In the genomic region with DNA sequence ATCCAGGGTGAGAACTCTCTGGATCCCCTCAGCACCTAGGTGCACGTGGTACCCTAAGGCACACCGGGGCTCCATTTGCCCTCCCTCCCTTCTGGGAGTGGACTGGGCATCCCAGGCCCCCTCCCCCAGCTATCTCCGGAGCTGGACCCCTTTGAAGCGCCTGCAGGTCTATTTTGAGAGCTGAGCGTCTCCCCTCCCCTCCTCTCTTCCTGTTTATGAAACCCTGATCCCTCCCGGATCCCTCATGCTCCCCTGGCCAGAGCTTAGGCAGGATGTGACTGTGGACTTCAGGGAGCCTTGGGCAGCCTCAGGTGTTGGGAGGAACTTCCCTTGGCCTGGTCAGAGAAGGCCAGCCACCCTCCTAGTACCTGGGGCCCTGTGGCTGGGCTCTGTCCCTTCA, we compare ENCODE assay signal across 12 cellular contexts. TPM values are rescaled to one million over a fixed set of nuclear protein-coding genes. Genes with fewer than 3 reads are reported as not detected.
DNase-seq lines count a peak whose midpoint lies in the region; ATAC-seq and TF ChIP-seq lines count a peak whose summit lies in the region.
"Had no signal": no experiment of that assay in that cellular context is flagged by ENCODE, and none has a peak within 500 bp of the region (broad histone marks: within the 10 kb centered on the region; RNA-seq: fewer than 3 reads in every experiment).

No MANE protein-coding gene starts in this region.

- peaks cover 86% of the 10 kb centered on the region for H3K4me1 Mint-ChIP-seq in activated CD8-positive, alpha-beta memory T cell treated with anti-CD3 and anti-CD28 coated beads, Interleukin-2, amount 10 ng/mL, durations not matched to agents 7 days and 5 days
- H3K4me1 Mint-ChIP-seq in T-helper 17 cell = peaks cover 61% of the 10 kb centered on the region

- peak overlapping the region; percentile 88 for H3K27ac Mint-ChIP-seq in activated CD8-positive, alpha-beta memory T cell treated with anti-CD3 and anti-CD28 coated beads, Interleukin-2, amount 10 ng/mL, durations not matched to agents 7 days and 5 days
- peak overlapping the region; percentile 92 for H3K27ac Mint-ChIP-seq in T-helper 17 cell

- CTCF ChIA-PET in activated CD8-positive, alpha-beta memory T cell treated with anti-CD3 and anti-CD28 coated beads, Interleukin-2, amount 10 ng/mL, durations not matched to agents 7 days and 5 days (lab: Charles Lee) = interaction anchor here (0.5 to 6.4 kb wide), 11 partner anchors 8 to 250 kb away, joined by 3 to 82 read pairs (median 7); a partner anchor contains a TSS

- H3K27me3 ChIP-seq in stomach = no peaks in the 10 kb centered on the region
- H3K27me3 ChIP-seq: heart left ventricle had no signal

- no peaks in the 10 kb centered on the region for H3K27me3 Mint-ChIP-seq in activated CD8-positive, alpha-beta memory T cell treated with anti-CD3 and anti-CD28 coated beads, Interleukin-2, amount 10 ng/mL, durations not matched to agents 7 days and 5 days
- no peaks in the 10 kb centered on the region for H3K27me3 Mint-ChIP-seq in T-helper 17 cell

- H3K36me3 Mint-ChIP-seq in activated CD8-positive, alpha-beta memory T cell treated with anti-CD3 and anti-CD28 coated beads, Interleukin-2, amount 10 ng/mL, durations not matched to agents 7 days and 5 days = peaks cover 8% of the 10 kb centered on the region
- H3K36me3 Mint-ChIP-seq in T-helper 17 cell (ENCODE audit: low read depth) = no peaks in the 10 kb centered on the region

- DNase-seq in activated CD8-positive, alpha-beta memory T cell treated with anti-CD3 and anti-CD28 coated beads, Interleukin-2, amount 10 ng/mL, durations not matched to agents 7 days and 5 days = no peak
- DNase-seq in activated CD8-positive, alpha-beta memory T cell treated with anti-CD3 and anti-CD28 coated beads for 24 hours = no peak
- DNase-seq in T-helper 17 cell (no peak), fibroblast of pulmonary artery (ENCODE audit: low read depth) (peak; percentile 27), stomach (no peak), foreskin fibroblast (no peak), NCI-H1048 (lab: John Stamatoyannopoulos, UW) (no peak)
- DNase-seq: GF-D8, heart left ventricle, MV-4-11, NCI-H526 treated with DMSO at 0.1 percent for 48 hours had no signal

- H3K36me3 ChIP-seq in stomach = peaks cover 0 to 16% (median 10%) of the 10 kb centered on the region in 4 donors
- H3K36me3 ChIP-seq: heart left ventricle had no signal

- no peak for ATAC-seq in activated CD8-positive, alpha-beta memory T cell treated with anti-CD3 and anti-CD28 coated beads, Interleukin-2, amount 10 ng/mL, durations not matched to agents 7 days and 5 days
- ATAC-seq in T-helper 17 cell = no peak
- no peak for ATAC-seq in GM21529 (IDR thresholded peaks at IDR 0.05; ENCODE audit: unreplicated experiment)
- ATAC-seq: heart left ventricle had no signal

- intact Hi-C loops in stomach (cut with DNase I; ENCODE audit: low total_unique reads) = no loop called here

- H3K4me3 Mint-ChIP-seq in activated CD8-positive, alpha-beta memory T cell treated with anti-CD3 and anti-CD28 coated beads, Interleukin-2, amount 10 ng/mL, durations not matched to agents 7 days and 5 days = no peak overlapping the region
- peak overlapping the region; percentile 75 for H3K4me3 Mint-ChIP-seq in T-helper 17 cell

- peak overlapping the region in 3 of 5 donors; percentile 37 to 91 (median 85) for H3K27ac ChIP-seq in stomach

- TF ChIP-seq CTCF in fibroblast of pulmonary artery (IDR thresholded peaks at IDR 0.05; ENCODE audit: low read length, missing control alignments) (no peak), stomach (IDR thresholded peaks at IDR 0.05) (no peak), foreskin fibroblast (IDR thresholded peaks at IDR 0.05; ENCODE audit: low read depth, low read length) (no peak)

- TF ChIP-seq POLR2A in stomach (IDR thresholded peaks at IDR 0.05) = no peak

- H3K9me3 Mint-ChIP-seq in activated CD8-positive, alpha-beta memory T cell treated with anti-CD3 and anti-CD28 coated beads, Interleukin-2, amount 10 ng/mL, durations not matched to agents 7 days and 5 days (ENCODE audit: low read depth) = no peaks in the 10 kb centered on the region

- TF ChIP-seq EP300 in stomach (IDR thresholded peaks at IDR 0.05) = no peak

- no peak overlapping the region for H3K4me3 ChIP-seq in fibroblast of pulmonary artery (replicated peaks; ENCODE audit: low read depth, low read length)
- H3K4me3 ChIP-seq in stomach = no peak overlapping the region
- no peak overlapping the region for H3K4me3 ChIP-seq in foreskin fibroblast (ENCODE audit: low read depth in 1 of 2, low read length in 2 of 2)
- H3K4me3 ChIP-seq: heart left ventricle had no signal

- WGBS in stomach, 5 donors = 34 to 69% (median 61%) methylated on average over 6 of the region's 6 CpGs

- peaks cover 9 to 96% (median 30%) of the 10 kb centered on the region in 4 donors for H3K4me1 ChIP-seq in stomach

- H3K9me3 ChIP-seq in T-helper 17 cell (ENCODE audit: control insufficient read depth, low read length, poor library complexity, severe bottlenecking) (no peaks in the 10 kb centered on the region), stomach (no peaks in the 10 kb centered on the region)
- H3K9me3 ChIP-seq: heart left ventricle had no signal

RNA-seq across cellular contexts. Expression of a gene that starts 10.2 kb away (rescaled TPM):
- 100 to 1,000 TPM; 158 to 181 TPM for total RNA-seq in activated CD8-positive, alpha-beta memory T cell treated with anti-CD3 and anti-CD28 coated beads, Interleukin-2, amount 10 ng/mL, durations not matched to agents 7 days and 5 days
- total RNA-seq in T-helper 17 cell (10 to 100 TPM; 76.3 to 98.0 TPM), stomach (100 to 1,000 TPM in 1 of 5 donors, 10 to 100 TPM in 4; 15.2 to 769 (median 46.7) TPM)
- 10 to 100 TPM; 21.4 to 37.9 (median 25.5) TPM for polyA plus RNA-seq in stomach
